ENCODE assay signal across 19 cellular contexts in genomic region chr3:179732661-179733348, GRCh38.
DNase-seq lines count a peak whose midpoint lies in the region; ATAC-seq and TF ChIP-seq lines count a peak whose summit lies in the region.
"Had no signal": no experiment of that assay in that cellular context is flagged by ENCODE, and none has a peak within 500 bp of the region (broad histone marks: within the 10 kb centered on the region; RNA-seq: fewer than 3 reads in every experiment).

No MANE protein-coding gene starts in this region.

- ATAC-seq in GM18873 (IDR thresholded peaks at IDR 0.05; ENCODE audit: low FRiP score, unreplicated experiment): no peak
- no peak for ATAC-seq in naive thymus-derived CD4-positive, alpha-beta T cell
- ATAC-seq: CD8-positive, alpha-beta T cell had no signal

- peaks cover 0 to 4% (median 0%) of the 10 kb centered on the region in 4 donors for H3K4me1 ChIP-seq in liver (ENCODE audit: control insufficient read depth in 4 of 4, insufficient read depth in 4 of 4, low read length in 3 of 4)
- H3K4me1 ChIP-seq in skeletal muscle tissue (ENCODE audit: control insufficient read depth in 3 of 3, insufficient read depth in 3 of 3, low read length in 3 of 3): peaks cover 48 to 59% (median 56%) of the 10 kb centered on the region in 3 donors
- no peaks in the 10 kb centered on the region for H3K4me1 ChIP-seq in naive thymus-derived CD4-positive, alpha-beta T cell (ENCODE audit: control insufficient read depth in 2 of 2, insufficient read depth in 2 of 2, low read length in 2 of 2)

- peak overlapping the region in 1 of 2 donors; percentile 43 for H3K27ac ChIP-seq in liver (ENCODE audit: low read depth in 1 of 2, low read length in 2 of 2)
- H3K27ac ChIP-seq in skeletal muscle tissue (ENCODE audit: low read depth, low read length): peak overlapping the region; percentile 90
- H3K27ac ChIP-seq in naive thymus-derived CD4-positive, alpha-beta T cell (ENCODE audit: low read depth, low read length): no peak overlapping the region

- no peak overlapping the region for H3K4me3 Mint-ChIP-seq in naive thymus-derived CD4-positive, alpha-beta T cell
- H3K4me3 Mint-ChIP-seq: CD8-positive, alpha-beta T cell; central memory CD8-positive, alpha-beta T cell; mesothelial cell of epicardium had no signal

- H3K9ac ChIP-seq in liver (ENCODE audit: low read depth in 1 of 2, low read length in 2 of 2) (peak overlapping the region in 1 of 2 donors; percentile 23), skeletal muscle tissue (ENCODE audit: low read depth in 1 of 3, low read length in 3 of 3) (peak overlapping the region in 2 of 3 donors; percentile 34 to 57)

- TF ChIP-seq RAD21 in liver (IDR thresholded peaks at IDR 0.05): peak in 1 of 2 donors; percentile 5

- no peaks in the 10 kb centered on the region for H3K9me3 Mint-ChIP-seq in naive thymus-derived CD4-positive, alpha-beta T cell
- H3K9me3 Mint-ChIP-seq: CD8-positive, alpha-beta T cell; central memory CD8-positive, alpha-beta T cell; mesothelial cell of epicardium had no signal

- WGBS in liver: 64% methylated on average over 7 of the region's 7 CpGs

- H3K9me3 ChIP-seq in liver (ENCODE audit: control insufficient read depth in 4 of 4, low read length in 3 of 4) (no peaks in the 10 kb centered on the region), skeletal muscle tissue (ENCODE audit: control insufficient read depth in 3 of 3, low read length in 3 of 3) (no peaks in the 10 kb centered on the region)
- H3K9me3 ChIP-seq in naive thymus-derived CD4-positive, alpha-beta T cell (ENCODE audit: control insufficient read depth in 2 of 3, low read length in 3 of 3): no peaks in the 10 kb centered on the region

- H3K4me3 ChIP-seq in fibroblast of mammary gland (ENCODE audit: control insufficient read depth, low read depth, low read length) (no peak overlapping the region), liver (ENCODE audit: low read depth in 1 of 3, low read length in 3 of 3) (no peak overlapping the region), skeletal muscle tissue (ENCODE audit: low read length in 3 of 3) (no peak overlapping the region)
- H3K4me3 ChIP-seq in naive thymus-derived CD4-positive, alpha-beta T cell (ENCODE audit: low read length): no peak overlapping the region

- POLR2A ChIA-PET in naive thymus-derived CD4-positive, alpha-beta T cell (lab: Charles Lee): no interaction called here

- no peaks in the 10 kb centered on the region for H3K27me3 Mint-ChIP-seq in naive thymus-derived CD4-positive, alpha-beta T cell
- H3K27me3 Mint-ChIP-seq: central memory CD8-positive, alpha-beta T cell had no signal

- H3K27me3 ChIP-seq in liver (ENCODE audit: control insufficient read depth in 4 of 4, insufficient read depth in 4 of 4, low read length in 3 of 4) (no peaks in the 10 kb centered on the region), skeletal muscle tissue (ENCODE audit: control insufficient read depth in 3 of 3, insufficient read depth in 3 of 3, low read length in 3 of 3) (no peaks in the 10 kb centered on the region)
- H3K27me3 ChIP-seq in naive thymus-derived CD4-positive, alpha-beta T cell (ENCODE audit: control insufficient read depth in 2 of 2, insufficient read depth in 2 of 2, low read length in 2 of 2): no peaks in the 10 kb centered on the region

- H3K36me3 Mint-ChIP-seq in naive thymus-derived CD4-positive, alpha-beta T cell: peaks cover 2 to 42% (median 13%) of the 10 kb centered on the region in 5 donors

- DNase-seq in LHCN-M2 (ENCODE audit: low read depth) (peak; percentile 23), fibroblast of mammary gland (ENCODE audit: low read depth) (peak; percentile 20), ureter (ENCODE audit: low spot score) (no peak), Kasumi-1 (lab: John Stamatoyannopoulos, UW) (no peak)
- no peak for DNase-seq in naive thymus-derived CD4-positive, alpha-beta T cell
- DNase-seq: activated CD4-positive, alpha-beta T cell treated with anti-CD3 and anti-CD28 coated beads, Interleukin-2, amount 50 U/mL, for 48 hours; activated naive CD4-positive, alpha-beta T cell treated with Interleukin-2 at 50 U/mL for 16 hours; CD8-positive, alpha-beta T cell; DMS79 treated with DMSO at 0.1 percent for 48 hours; KG1; NCI-H1105; NCI-H2171; NCI-H526 treated with DMSO at 0.1 percent for 48 hours; SIG-M5 had no signal

- H3K27ac Mint-ChIP-seq in naive thymus-derived CD4-positive, alpha-beta T cell: no peak overlapping the region
- H3K27ac Mint-ChIP-seq: CD8-positive, alpha-beta T cell; mesothelial cell of epicardium had no signal

- intact Hi-C loops in naive thymus-derived CD4-positive, alpha-beta T cell (cut with micrococcal nuclease): no loop called here

- H3K4me1 Mint-ChIP-seq in naive thymus-derived CD4-positive, alpha-beta T cell: peaks cover 0 to 2% (median 0%) of the 10 kb centered on the region in 7 donors
- H3K4me1 Mint-ChIP-seq: central memory CD8-positive, alpha-beta T cell had no signal

- CTCF ChIA-PET in naive thymus-derived CD4-positive, alpha-beta T cell (lab: Charles Lee): interaction anchor here (0.7 kb wide), 1 partner anchor 25 kb away, joined by 3 read pairs; no protein-coding TSS in a partner anchor

- peaks cover 1 to 10% (median 3%) of the 10 kb centered on the region in 4 donors for H3K36me3 ChIP-seq in liver (ENCODE audit: control insufficient read depth in 4 of 4, insufficient read depth in 3 of 4, low read depth in 1 of 4, low read length in 3 of 4)
- peaks cover 5 to 9% (median 6%) of the 10 kb centered on the region in 3 donors for H3K36me3 ChIP-seq in skeletal muscle tissue (ENCODE audit: control insufficient read depth in 3 of 3, insufficient read depth in 3 of 3, low read length in 3 of 3)
- peaks cover 0 to 27% (median 0%) of the 10 kb centered on the region in 3 experiments for H3K36me3 ChIP-seq in naive thymus-derived CD4-positive, alpha-beta T cell (ENCODE audit: control insufficient read depth in 2 of 3, insufficient read depth in 3 of 3, low read length in 3 of 3)

- TF ChIP-seq CTCF in fibroblast of mammary gland (conservative IDR thresholded peaks at IDR 0.05; ENCODE audit: control insufficient read depth, insufficient read depth, low read depth, low read length) (no peak), liver (IDR thresholded peaks at IDR 0.05; ENCODE audit: low read depth, low read length, missing input control) (no peak)

TF ChIP-seq in liver, 16 proteins besides CTCF, POLR2A, EP300 and RAD21 (continues in another document):
- TF ChIP-seq YY1 (IDR thresholded peaks at IDR 0.05) (peak; percentile 19), RXRA (IDR thresholded peaks at IDR 0.05) (peak; percentile 70 to 77), GABPA (IDR thresholded peaks at IDR 0.05 in 1 of 2, conservative IDR thresholded peaks at IDR 0.05 in 1 of 2) (peak in 1 of 2 donors; percentile 39), SP1 (IDR thresholded peaks at IDR 0.05) (peak; percentile 65), MAX (IDR thresholded peaks at IDR 0.05) (no peak), FOXA1 (IDR thresholded peaks at IDR 0.05) (no peak), HNF4G (IDR thresholded peaks at IDR 0.05) (peak; percentile 53), TAF1 (conservative IDR thresholded peaks at IDR 0.05) (no peak), FOXA2 (IDR thresholded peaks at IDR 0.05) (peak; percentile 33), JUND (IDR thresholded peaks at IDR 0.05) (peak; percentile 82 to 84), EGR1 (IDR thresholded peaks at IDR 0.05; ENCODE audit: low read depth in 2 of 2) (no peak), ZBTB33 (IDR thresholded peaks at IDR 0.05) (no peak), REST (IDR thresholded peaks at IDR 0.05) (peak; percentile 14)

Comparison
In these comparisons a context has a peak if more than half of its experiments do, and no peak if none do; other contexts are left out.
1. DNase-seq: peak in LHCN-M2 (single experiment) and fibroblast of mammary gland (single experiment); none in ureter (single experiment), Kasumi-1 (0 of 2) and naive thymus-derived CD4-positive, alpha-beta T cell (0 of 9).